Comparison of ENCODE assay signal across 20 cellular contexts in genomic region chr3:189466004-189466403, GRCh38.
"Had no signal": no experiment of that assay in that cellular context is flagged by ENCODE, and none has a peak within 500 bp of the region (broad histone marks: within the 10 kb centered on the region; RNA-seq: fewer than 3 reads in every experiment).

No MANE protein-coding gene starts in this region.

- H3K4me1 ChIP-seq: esophagus muscularis mucosa, gastroesophageal sphincter, right atrium auricular region, sigmoid colon had no signal

- H3K4me3 ChIP-seq: dorsolateral prefrontal cortex, esophagus muscularis mucosa, gastroesophageal sphincter, lung, right atrium auricular region, sigmoid colon, skin epidermis had no signal

- H3K27ac ChIP-seq: dorsolateral prefrontal cortex, esophagus muscularis mucosa, gastroesophageal sphincter, right atrium auricular region, sigmoid colon, skin epidermis had no signal

- ATAC-seq: gastroesophageal sphincter; left colon; left ventricle myocardium superior; naive thymus-derived CD4-positive, alpha-beta T cell had no signal

- H3K27me3 ChIP-seq: dorsolateral prefrontal cortex, esophagus muscularis mucosa, gastroesophageal sphincter, right atrium auricular region, sigmoid colon had no signal

- DNase-seq: cortex of kidney; dorsolateral prefrontal cortex; effector CD8-positive, alpha-beta T cell; glutamatergic neuron; islet precursor cell; left colon; left ventricle myocardium superior; mesendoderm; naive thymus-derived CD4-positive, alpha-beta T cell; nephron progenitor cell; sigmoid colon; stimulated activated CD4-positive, alpha-beta T cell treated with anti-CD3 and anti-CD28 coated beads, Interleukin-2, amount 100 ng/mL, for 24 hours; stimulated activated CD4-positive, alpha-beta T cell treated with anti-CD3 and anti-CD28 coated beads, Interleukin-4, amount 100 ng/mL, for 4 hours; stimulated activated naive CD4-positive, alpha-beta T cell treated with Interleukin-2 at 50 U/mL for 16 hours; trophoblast cell had no signal

- H3K36me3 ChIP-seq: esophagus muscularis mucosa, gastroesophageal sphincter, right atrium auricular region, sigmoid colon had no signal

- H3K9me3 ChIP-seq: right atrium auricular region, sigmoid colon had no signal
